ENCODE assay signal across 9 cellular contexts in genomic region chr5:61275841-61276240, GRCh38. TPM values are rescaled to one million over a fixed set of nuclear protein-coding genes. Genes with fewer than 3 reads are reported as not detected.
DNase-seq lines count a peak whose midpoint lies in the region; ATAC-seq and TF ChIP-seq lines count a peak whose summit lies in the region.
"Had no signal": no experiment of that assay in that cellular context is flagged by ENCODE, and none has a peak within 500 bp of the region (broad histone marks: within the 10 kb centered on the region; RNA-seq: fewer than 3 reads in every experiment).

No MANE protein-coding gene starts in this region.

- H3K36me3 ChIP-seq in right atrium auricular region (no peaks in the 10 kb centered on the region), endodermal cell (ENCODE audit: control insufficient read depth, insufficient read depth, low read length) (no peaks in the 10 kb centered on the region)

- no peaks in the 10 kb centered on the region for H3K9me3 Mint-ChIP-seq in activated CD4-positive, alpha-beta T cell treated with anti-CD3 and anti-CD28 coated beads, Interleukin-2, amount 10 ng/mL, durations not matched to agents 7 days and 5 days
- no peaks in the 10 kb centered on the region for H3K9me3 Mint-ChIP-seq in stimulated activated naive CD8-positive, alpha-beta T cell treated with anti-CD3 and anti-CD28 coated beads, Interleukin-15, amount 100 ng/mL, for 72 hours
- H3K9me3 Mint-ChIP-seq in endodermal cell (no peaks in the 10 kb centered on the region), progenitor cell of endocrine pancreas (ENCODE audit: low read depth) (no peaks in the 10 kb centered on the region)

- no peak overlapping the region for H3K9ac ChIP-seq in endodermal cell (ENCODE audit: extremely low read depth, low read length, poor library complexity, severe bottlenecking)

- no peaks in the 10 kb centered on the region for H3K27me3 Mint-ChIP-seq in activated CD4-positive, alpha-beta T cell treated with anti-CD3 and anti-CD28 coated beads, Interleukin-2, amount 10 ng/mL, durations not matched to agents 7 days and 5 days
- no peaks in the 10 kb centered on the region for H3K27me3 Mint-ChIP-seq in stimulated activated naive CD8-positive, alpha-beta T cell treated with anti-CD3 and anti-CD28 coated beads, Interleukin-15, amount 100 ng/mL, for 72 hours
- H3K27me3 Mint-ChIP-seq in endodermal cell (ENCODE audit: insufficient read depth), result peaks cover 17% of the 10 kb centered on the region
- H3K27me3 Mint-ChIP-seq in progenitor cell of endocrine pancreas, result no peaks in the 10 kb centered on the region

- POLR2A ChIA-PET in activated CD4-positive, alpha-beta T cell treated with anti-CD3 and anti-CD28 coated beads, Interleukin-2, amount 10 ng/mL, durations not matched to agents 7 days and 5 days (lab: Charles Lee), result no interaction called here

- H3K27ac ChIP-seq in right atrium auricular region (peak overlapping the region in 1 of 2 donors; percentile 34), endodermal cell (ENCODE audit: low read depth, low read length) (no peak overlapping the region)
- H3K27ac ChIP-seq: 22Rv1 had no signal

- H3K4me1 Mint-ChIP-seq in activated CD4-positive, alpha-beta T cell treated with anti-CD3 and anti-CD28 coated beads, Interleukin-2, amount 10 ng/mL, durations not matched to agents 7 days and 5 days, result peaks cover 24% of the 10 kb centered on the region
- H3K4me1 Mint-ChIP-seq in stimulated activated naive CD8-positive, alpha-beta T cell treated with anti-CD3 and anti-CD28 coated beads, Interleukin-15, amount 100 ng/mL, for 72 hours, result peaks cover 28% of the 10 kb centered on the region
- H3K4me1 Mint-ChIP-seq in endodermal cell (peaks cover 14% of the 10 kb centered on the region), progenitor cell of endocrine pancreas (ENCODE audit: low read depth) (peaks cover 7% of the 10 kb centered on the region)

- peaks cover 0 to 11% of the 10 kb centered on the region in 2 donors for H3K4me1 ChIP-seq in right atrium auricular region
- H3K4me1 ChIP-seq in endodermal cell (ENCODE audit: control insufficient read depth, insufficient read depth, low read length), result peaks cover 3% of the 10 kb centered on the region

- ATAC-seq in stimulated activated naive CD8-positive, alpha-beta T cell treated with anti-CD3 and anti-CD28 coated beads, Interleukin-15, amount 100 ng/mL, for 72 hours, result peak; percentile 36
- ATAC-seq in GM19452 (IDR thresholded peaks at IDR 0.05; ENCODE audit: unreplicated experiment), result no peak

- DNase-seq in DMS53 (lab: John Stamatoyannopoulos, UW) (peak; percentile 13), DMS53 treated with DMSO at 0.1 percent for 48 hours (lab: John Stamatoyannopoulos, UW; ENCODE audit: unreplicated experiment) (no peak), right atrium auricular region (ENCODE audit: low spot score) (peak; percentile 67), endodermal cell (no peak), progenitor cell of endocrine pancreas (ENCODE audit: low spot score, unreplicated experiment) (no peak)
- no peak for DNase-seq in activated CD4-positive, alpha-beta T cell treated with anti-CD3 and anti-CD28 coated beads, Interleukin-2, amount 10 ng/mL, durations not matched to agents 7 days and 5 days
- peak in 1 of 2 donors; percentile 21 for DNase-seq in stimulated activated naive CD8-positive, alpha-beta T cell treated with anti-CD3 and anti-CD28 coated beads, Interleukin-15, amount 100 ng/mL, for 72 hours

- no peaks in the 10 kb centered on the region for H3K36me3 Mint-ChIP-seq in activated CD4-positive, alpha-beta T cell treated with anti-CD3 and anti-CD28 coated beads, Interleukin-2, amount 10 ng/mL, durations not matched to agents 7 days and 5 days (ENCODE audit: low read depth)
- no peaks in the 10 kb centered on the region for H3K36me3 Mint-ChIP-seq in endodermal cell (ENCODE audit: low read depth)
- no peaks in the 10 kb centered on the region for H3K36me3 Mint-ChIP-seq in progenitor cell of endocrine pancreas (ENCODE audit: insufficient read depth)

- TF ChIP-seq CTCF in right atrium auricular region (IDR thresholded peaks at IDR 0.05) (no peak), endodermal cell (conservative IDR thresholded peaks at IDR 0.05) (no peak), progenitor cell of endocrine pancreas (IDR thresholded peaks at IDR 0.05; ENCODE audit: unreplicated experiment) (no peak)

- no peak overlapping the region for H3K4me3 Mint-ChIP-seq in activated CD4-positive, alpha-beta T cell treated with anti-CD3 and anti-CD28 coated beads, Interleukin-2, amount 10 ng/mL, durations not matched to agents 7 days and 5 days
- H3K4me3 Mint-ChIP-seq in stimulated activated naive CD8-positive, alpha-beta T cell treated with anti-CD3 and anti-CD28 coated beads, Interleukin-15, amount 100 ng/mL, for 72 hours, result peak overlapping the region; percentile 35 to 48
- H3K4me3 Mint-ChIP-seq in endodermal cell (no peak overlapping the region), progenitor cell of endocrine pancreas (ENCODE audit: low read depth) (no peak overlapping the region)

- H3K9me3 ChIP-seq in right atrium auricular region (no peaks in the 10 kb centered on the region), endodermal cell (ENCODE audit: control insufficient read depth, low read length) (no peaks in the 10 kb centered on the region)

- WGBS in endodermal cell (ENCODE audit: insufficient coverage in 1 of 2, insufficient read length in 1 of 2), 2 experiments, result 87 to 93% methylated on average over 7 to 8 of the region's 8 CpGs

- CTCF ChIA-PET in activated CD4-positive, alpha-beta T cell treated with anti-CD3 and anti-CD28 coated beads, Interleukin-2, amount 10 ng/mL, durations not matched to agents 7 days and 5 days (lab: Charles Lee), result interaction anchor here (0.8 kb wide), 1 partner anchor 47 kb away, joined by 3 read pairs; no protein-coding TSS in a partner anchor

- H3K27ac Mint-ChIP-seq in activated CD4-positive, alpha-beta T cell treated with anti-CD3 and anti-CD28 coated beads, Interleukin-2, amount 10 ng/mL, durations not matched to agents 7 days and 5 days, result peak overlapping the region; percentile 81
- H3K27ac Mint-ChIP-seq in stimulated activated naive CD8-positive, alpha-beta T cell treated with anti-CD3 and anti-CD28 coated beads, Interleukin-15, amount 100 ng/mL, for 72 hours, result peak overlapping the region; percentile 9 to 78
- H3K27ac Mint-ChIP-seq in endodermal cell, result no peak overlapping the region
- H3K27ac Mint-ChIP-seq in progenitor cell of endocrine pancreas, result no peak overlapping the region

- H3K4me3 ChIP-seq in right atrium auricular region (no peak overlapping the region), endodermal cell (ENCODE audit: low read length) (no peak overlapping the region)

- H3K27me3 ChIP-seq in right atrium auricular region (no peaks in the 10 kb centered on the region), endodermal cell (ENCODE audit: control insufficient read depth, insufficient read depth, low read length, poor library complexity, severe bottlenecking) (peaks cover 24% of the 10 kb centered on the region)

RNA-seq across cellular contexts. Expression of gene ZSWIM6, which starts 56.2 kb away (rescaled TPM):
- 1 to 10 TPM; 3.8 to 4.3 TPM for total RNA-seq in activated CD4-positive, alpha-beta T cell treated with anti-CD3 and anti-CD28 coated beads, Interleukin-2, amount 10 ng/mL, durations not matched to agents 7 days and 5 days
- total RNA-seq in right atrium auricular region, result 1 to 10 TPM; 4.6 to 5.6 TPM
- 10 to 100 TPM; 18.1 to 18.8 TPM for total RNA-seq in endodermal cell
- 30.8 TPM for polyA plus RNA-seq in endodermal cell (2013, experiment 1 of 2)
- 31.4 TPM for polyA plus RNA-seq in endodermal cell (2013, experiment 2 of 2)
- total RNA-seq in progenitor cell of endocrine pancreas, result 33.4 and 35.2 TPM in 2 replicates

Comparison
In these comparisons a context has a peak if more than half of its experiments do, and no peak if none do; other contexts are left out.
1. DNase-seq: peak in DMS53 (single experiment) and right atrium auricular region (single experiment); none in DMS53 treated with DMSO at 0.1 percent for 48 hours (single experiment), activated CD4-positive, alpha-beta T cell treated with anti-CD3 and anti-CD28 coated beads, Interleukin-2, amount 10 ng/mL, durations not matched to agents 7 days and 5 days (single experiment), endodermal cell (single experiment) and progenitor cell of endocrine pancreas (single experiment).
2. H3K27ac Mint-ChIP-seq: peak in activated CD4-positive, alpha-beta T cell treated with anti-CD3 and anti-CD28 coated beads, Interleukin-2, amount 10 ng/mL, durations not matched to agents 7 days and 5 days (single experiment) and stimulated activated naive CD8-positive, alpha-beta T cell treated with anti-CD3 and anti-CD28 coated beads, Interleukin-15, amount 100 ng/mL, for 72 hours (2 of 2); none in endodermal cell (single experiment) and progenitor cell of endocrine pancreas (single experiment).
3. H3K4me3 Mint-ChIP-seq: peak in stimulated activated naive CD8-positive, alpha-beta T cell treated with anti-CD3 and anti-CD28 coated beads, Interleukin-15, amount 100 ng/mL, for 72 hours (2 of 2); none in activated CD4-positive, alpha-beta T cell treated with anti-CD3 and anti-CD28 coated beads, Interleukin-2, amount 10 ng/mL, durations not matched to agents 7 days and 5 days (single experiment), endodermal cell (single experiment) and progenitor cell of endocrine pancreas (single experiment).